Comparison of ENCODE assay signal across 1 cellular context in genomic region chr17:6711681-6712057, GRCh38.
TF ChIP-seq lines count a peak whose summit lies in the region.

No MANE protein-coding gene starts in this region.

TF ChIP-seq in HepG2, 621 proteins besides CTCF, POLR2A, EP300 and RAD21 (continued from another document):
- TF ChIP-seq ZBTB4 (CRISPR knock-in tag; IDR thresholded peaks at IDR 0.05; ENCODE audit: borderline replicate concordance) (no peak), ARNT2 (CRISPR knock-in tag; IDR thresholded peaks at IDR 0.05; ENCODE audit: low read depth) (no peak), PAXIP1 (CRISPR knock-in tag; conservative IDR thresholded peaks at IDR 0.05) (0 out of 2 replicates have a peak, but pooled peaks have one; percentile 39), MEIS2 (CRISPR knock-in tag; IDR thresholded peaks at IDR 0.05) (peak; percentile 49; the same call in 1 of the 2 replicates), ZNF430 (CRISPR knock-in tag; IDR thresholded peaks at IDR 0.05) (0 out of 2 replicates have a peak, but pooled peaks have one; percentile 29), GLI4 (CRISPR knock-in tag; IDR thresholded peaks at IDR 0.05; ENCODE audit: borderline replicate concordance) (no peak), ZNF136 (CRISPR knock-in tag; IDR thresholded peaks at IDR 0.05; ENCODE audit: low read depth) (no peak), NR2F1 (CRISPR knock-in tag; IDR thresholded peaks at IDR 0.05) (peak in 1 of 2 experiments; percentile 55; a peak in 1 of 4 replicates), SATB2 (CRISPR knock-in tag; IDR thresholded peaks at IDR 0.05) (no peak), GFI1 (CRISPR knock-in tag; IDR thresholded peaks at IDR 0.05; ENCODE audit: borderline replicate concordance) (no peak), IKZF5 (CRISPR knock-in tag; IDR thresholded peaks at IDR 0.05) (peak; percentile 41; the same call in 1 of the 2 replicates), CC2D1A (CRISPR knock-in tag; IDR thresholded peaks at IDR 0.05) (no peak), SRF (IDR thresholded peaks at IDR 0.05; ENCODE audit: low read depth, low read length) (no peak), EEA1 (CRISPR knock-in tag; IDR thresholded peaks at IDR 0.05; ENCODE audit: borderline replicate concordance) (no peak), TGIF2 (CRISPR knock-in tag; IDR thresholded peaks at IDR 0.05) (no peak)
